13 cellular contexts compared by ENCODE assay signal in genomic region chr13:30154531-30154930, GRCh38.
A peak's percentile ranks its signal among the peaks of the same experiment; 100 is the strongest.
DNase-seq lines count a peak whose midpoint lies in the region; ATAC-seq and TF ChIP-seq lines count a peak whose summit lies in the region.
"Had no signal": no experiment of that assay in that cellular context is flagged by ENCODE, and none has a peak within 500 bp of the region (broad histone marks: within the 10 kb centered on the region; RNA-seq: fewer than 3 reads in every experiment).

No MANE protein-coding gene starts in this region.

- peak overlapping the region; percentile 69; the same call in 1 of the 2 replicates for H2AFZ ChIP-seq in GM23338

- CTCF ChIA-PET in CD4-positive, alpha-beta T cell (lab: Charles Lee) = no interaction called here

- H3K27me3 Mint-ChIP-seq in GM23338 (ENCODE audit: insufficient read depth, low read depth, poor library complexity) (peaks cover 7% of the 10 kb centered on the region), nephron progenitor cell (ENCODE audit: low read depth, poor library complexity) (peaks cover 5% of the 10 kb centered on the region)
- no peaks in the 10 kb centered on the region for H3K27me3 Mint-ChIP-seq in activated T-helper 17 cell treated with anti-CD3 and anti-CD28 coated beads, Interleukin-2, amount 50 U/mL, for 72 hours
- H3K27me3 Mint-ChIP-seq in CD4-positive, alpha-beta T cell = no peaks in the 10 kb centered on the region

- H3K36me3 ChIP-seq in GM23338 (ENCODE audit: insufficient read depth) (no peaks in the 10 kb centered on the region), testis (ENCODE audit: low read depth, missing control alignments) (no peaks in the 10 kb centered on the region)
- H3K36me3 ChIP-seq: BE2C had no signal

- ATAC-seq in GM23338 = no peak
- no peak for ATAC-seq in activated T-helper 17 cell treated with anti-CD3 and anti-CD28 coated beads, Interleukin-2, amount 50 U/mL, for 72 hours (replicated peaks)
- ATAC-seq in CD4-positive, alpha-beta T cell (ENCODE audit: poor library complexity) = no peak

- H3K4me1 Mint-ChIP-seq in GM23338 = peaks cover 13% of the 10 kb centered on the region; the same call in 2 of the 3 replicates
- peaks cover 44% of the 10 kb centered on the region for H3K4me1 Mint-ChIP-seq in activated T-helper 17 cell treated with anti-CD3 and anti-CD28 coated beads, Interleukin-2, amount 50 U/mL, for 72 hours
- H3K4me1 Mint-ChIP-seq in nephron progenitor cell = peaks cover 90% of the 10 kb centered on the region
- peaks cover 83% of the 10 kb centered on the region for H3K4me1 Mint-ChIP-seq in CD4-positive, alpha-beta T cell (ENCODE audit: low read depth)

- POLR2A ChIA-PET in CD4-positive, alpha-beta T cell (lab: Charles Lee) = no interaction called here

- no peak for TF ChIP-seq CTCF in GM23338 (conservative IDR thresholded peaks at IDR 0.05; ENCODE audit: low read depth in 2 of 2)
- TF ChIP-seq CTCF in nephron progenitor cell (IDR thresholded peaks at IDR 0.05) = no peak
- no peak for TF ChIP-seq CTCF in testis (IDR thresholded peaks at IDR 0.05)
- TF ChIP-seq CTCF in CD4-positive, alpha-beta T cell (IDR thresholded peaks at IDR 0.05) = no peak

- H3K9me3 Mint-ChIP-seq in GM23338 = peaks cover 8% of the 10 kb centered on the region; the same call in 2 of the 3 replicates
- no peaks in the 10 kb centered on the region for H3K9me3 Mint-ChIP-seq in activated T-helper 17 cell treated with anti-CD3 and anti-CD28 coated beads, Interleukin-2, amount 50 U/mL, for 72 hours
- no peaks in the 10 kb centered on the region for H3K9me3 Mint-ChIP-seq in nephron progenitor cell
- H3K9me3 Mint-ChIP-seq in CD4-positive, alpha-beta T cell = no peaks in the 10 kb centered on the region

- TF ChIP-seq POLR2A in testis (IDR thresholded peaks at IDR 0.05) = no peak

- DNase-seq in GM23338 (ENCODE audit: low spot score) (no peak), nephron progenitor cell (no peak), testis (no peak), SW 1271 (lab: John Stamatoyannopoulos, UW) (no peak), 8988T (no peak)
- no peak for DNase-seq in CD4-positive, alpha-beta T cell
- DNase-seq: BE2C, GOT3, KG1, NCI-H1436, NCI-H2029 treated with DMSO at 0.1 percent for 48 hours, NCI-H774 had no signal

- H3K9me3 ChIP-seq in testis = no peaks in the 10 kb centered on the region
- no peaks in the 10 kb centered on the region for H3K9me3 ChIP-seq in CD4-positive, alpha-beta T cell (ENCODE audit: control insufficient read depth, low read length)
- H3K9me3 ChIP-seq: BE2C had no signal

- H3K4me3 ChIP-seq in GM23338 = no peak overlapping the region
- peak overlapping the region; percentile 4 to 39 for H3K4me3 ChIP-seq in testis

- H3K27ac Mint-ChIP-seq in GM23338 (no peak overlapping the region), nephron progenitor cell (no peak overlapping the region)
- H3K27ac Mint-ChIP-seq in activated T-helper 17 cell treated with anti-CD3 and anti-CD28 coated beads, Interleukin-2, amount 50 U/mL, for 72 hours = peak overlapping the region; percentile 44
- H3K27ac Mint-ChIP-seq in CD4-positive, alpha-beta T cell = no peak overlapping the region

- H3K9me2 ChIP-seq in GM23338 (ENCODE audit: insufficient read depth) = 0 out of 2 replicates have a peak, but pooled peaks cover 10% of the 10 kb centered on the region

- H3K4me2 ChIP-seq in GM23338 = no peak overlapping the region

- no peaks in the 10 kb centered on the region; the same call in 2 of the 3 replicates for H3K36me3 Mint-ChIP-seq in GM23338 (ENCODE audit: low read depth)
- no peaks in the 10 kb centered on the region for H3K36me3 Mint-ChIP-seq in activated T-helper 17 cell treated with anti-CD3 and anti-CD28 coated beads, Interleukin-2, amount 50 U/mL, for 72 hours (ENCODE audit: low read depth)
- no peaks in the 10 kb centered on the region for H3K36me3 Mint-ChIP-seq in nephron progenitor cell (ENCODE audit: low read depth)
- H3K36me3 Mint-ChIP-seq in CD4-positive, alpha-beta T cell (ENCODE audit: low read depth) = no peaks in the 10 kb centered on the region

- intact Hi-C loops in testis (cut with DNase I; ENCODE audit: low total_unique reads) = no loop called here
- intact Hi-C loops in CD4-positive, alpha-beta T cell (cut with DNase I, micrococcal nuclease) = no loop called here

- H3K27me3 ChIP-seq in GM23338 (ENCODE audit: insufficient read depth) = no peaks in the 10 kb centered on the region
- no peaks in the 10 kb centered on the region for H3K27me3 ChIP-seq in testis
- H3K27me3 ChIP-seq in CD4-positive, alpha-beta T cell (ENCODE audit: control insufficient read depth, insufficient read depth, low read length) = no peaks in the 10 kb centered on the region
- H3K27me3 ChIP-seq: BE2C had no signal

- H3K27ac ChIP-seq in GM23338 (ENCODE audit: low read depth) = no peak overlapping the region
- no peak overlapping the region for H3K27ac ChIP-seq in testis
- no peak overlapping the region for H3K27ac ChIP-seq in CD4-positive, alpha-beta T cell (ENCODE audit: low read depth, low read length)

- H3K4me1 ChIP-seq in GM23338 (ENCODE audit: insufficient read depth) (no peaks in the 10 kb centered on the region), testis (no peaks in the 10 kb centered on the region)
- H3K4me1 ChIP-seq: BE2C had no signal

- no peaks in the 10 kb centered on the region for H3K79me2 ChIP-seq in GM23338 (replicated peaks; ENCODE audit: insufficient read depth)

- H3K4me3 Mint-ChIP-seq in GM23338 (no peak overlapping the region), nephron progenitor cell (peak overlapping the region; percentile 18)
- no peak overlapping the region for H3K4me3 Mint-ChIP-seq in activated T-helper 17 cell treated with anti-CD3 and anti-CD28 coated beads, Interleukin-2, amount 50 U/mL, for 72 hours
- H3K4me3 Mint-ChIP-seq in CD4-positive, alpha-beta T cell = no peak overlapping the region

- whole genome bisulfite sequencing in testis, 2 donors = 50 to 84% methylated on average over 20 of the region's 20 CpGs

- no peaks in the 10 kb centered on the region for H3F3A ChIP-seq in GM23338 (replicated peaks; ENCODE audit: low read depth)

- H4K20me1 ChIP-seq in GM23338 (replicated peaks; ENCODE audit: insufficient read depth) = no peaks in the 10 kb centered on the region

TF ChIP-seq in GM23338, 12 proteins besides CTCF, POLR2A, EP300 and RAD21 (continues in another document):
- no peak for TF ChIP-seq ZNF114 (CRISPR knock-in tag; IDR thresholded peaks at IDR 0.05)
- TF ChIP-seq JUNB (IDR thresholded peaks at IDR 0.05; ENCODE audit: unreplicated experiment) = no peak
- TF ChIP-seq EZH2phosphoT487 (IDR thresholded peaks at IDR 0.05; ENCODE audit: unreplicated experiment) = no peak
- TF ChIP-seq EZH2 (IDR thresholded peaks at IDR 0.05; ENCODE audit: low read depth, unreplicated experiment) = no peak
- no peak for TF ChIP-seq CREB1 (CRISPR knock-in tag; IDR thresholded peaks at IDR 0.05; ENCODE audit: low read depth)
- TF ChIP-seq ZNF331 (CRISPR knock-in tag; IDR thresholded peaks at IDR 0.05; ENCODE audit: low read depth) = no peak
- TF ChIP-seq STAT1 (IDR thresholded peaks at IDR 0.05; ENCODE audit: unreplicated experiment) = no peak
